ENCODE assay signal across 1 cellular context in the genomic region with DNA sequence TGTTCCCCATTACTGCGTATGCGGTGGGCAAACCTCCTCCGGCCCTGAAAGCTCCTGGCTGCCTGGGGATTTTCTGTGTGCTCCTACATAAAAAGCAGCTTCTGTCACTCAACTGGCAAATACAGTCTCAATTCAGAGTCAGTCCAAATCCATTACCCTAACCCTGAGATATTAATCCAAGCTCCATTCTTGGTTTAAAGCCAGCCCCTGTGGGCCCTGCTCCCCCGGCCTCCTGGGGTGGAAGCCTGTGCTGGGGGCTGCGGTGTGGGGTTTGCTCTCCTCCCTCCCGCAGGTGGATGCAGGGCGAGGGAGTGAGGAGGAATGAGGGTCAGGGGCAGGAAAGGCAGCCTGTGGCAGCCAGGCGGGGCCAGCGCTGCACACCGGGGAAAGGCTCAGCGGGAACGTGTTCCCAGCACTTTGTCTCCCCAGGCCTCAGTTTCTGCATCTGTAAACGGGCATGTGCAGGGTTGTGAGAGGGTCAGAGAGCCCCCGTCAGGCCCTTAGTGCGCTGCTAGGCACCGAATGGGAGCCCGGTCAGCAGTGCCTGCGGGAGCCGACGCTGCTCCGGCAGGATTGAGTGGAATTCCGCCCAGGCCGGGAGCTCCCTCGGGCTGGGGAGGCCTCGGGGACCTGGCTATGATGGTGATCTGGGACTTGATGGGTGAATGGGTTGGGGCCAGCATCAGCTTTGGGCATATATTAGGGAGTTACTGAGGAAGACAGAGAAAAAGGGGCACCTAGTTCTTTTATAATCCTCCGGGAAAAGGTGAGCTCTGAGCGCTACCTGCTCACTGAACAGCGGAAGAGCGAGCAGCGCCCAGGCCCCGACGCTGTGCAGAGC.
TF ChIP-seq lines count a peak whose summit lies in the region.

No MANE protein-coding gene starts in this region.

TF ChIP-seq in HepG2, 621 proteins besides CTCF, POLR2A, EP300 and RAD21 (continued from another document and continues in another):
- TF ChIP-seq HMGXB4 (CRISPR knock-in tag; IDR thresholded peaks at IDR 0.05; ENCODE audit: borderline replicate concordance in 1 of 2, low read depth in 1 of 2) (peak in 1 of 2 experiments; percentile 63; a peak in 2 of 4 replicates), JUND (CRISPR knock-in tag; IDR thresholded peaks at IDR 0.05) (no peak), CSRNP1 (CRISPR knock-in tag; IDR thresholded peaks at IDR 0.05) (0 out of 2 replicates have a peak, but pooled peaks have one; percentile 22), NKX3-1 (CRISPR knock-in tag; IDR thresholded peaks at IDR 0.05) (no peak), ZNF552 (CRISPR knock-in tag; IDR thresholded peaks at IDR 0.05; ENCODE audit: borderline replicate concordance) (no peak), ZSCAN21 (CRISPR knock-in tag; IDR thresholded peaks at IDR 0.05; ENCODE audit: borderline replicate concordance) (no peak), ISX (CRISPR knock-in tag; conservative IDR thresholded peaks at IDR 0.05) (no peak), TAF1 (CRISPR knock-in tag; IDR thresholded peaks at IDR 0.05) (peak; percentile 20; the same call in 1 of the 2 replicates), ZNF773 (CRISPR knock-in tag; IDR thresholded peaks at IDR 0.05; ENCODE audit: borderline replicate concordance) (no peak), KDM5B (CRISPR knock-in tag; IDR thresholded peaks at IDR 0.05; ENCODE audit: borderline replicate concordance) (peak; percentile 78; the same call in 1 of the 2 replicates), JARID2 (CRISPR knock-in tag; IDR thresholded peaks at IDR 0.05; ENCODE audit: insufficient replicate concordance) (no peak), CCAR2 (optimal IDR thresholded peaks at IDR 0.05; ENCODE audit: low read depth, low read length) (no peak), ZNF619 (CRISPR knock-in tag; IDR thresholded peaks at IDR 0.05) (no peak), DNMT3B (CRISPR knock-in tag; conservative IDR thresholded peaks at IDR 0.05) (no peak), HNRNPLL (IDR thresholded peaks at IDR 0.05; ENCODE audit: low read depth, low read length, poor library complexity, severe bottlenecking) (peak; percentile 70), ASH2L (IDR thresholded peaks at IDR 0.05; ENCODE audit: insufficient read length, low read depth, low read length) (no peak), ZNF792 (CRISPR knock-in tag; IDR thresholded peaks at IDR 0.05) (peak; percentile 32; the same call in 1 of the 2 replicates), BORCS8-MEF2B (CRISPR knock-in tag; IDR thresholded peaks at IDR 0.05) (0 out of 2 replicates have a peak, but pooled peaks have one; percentile 36), XBP1 (CRISPR knock-in tag; IDR thresholded peaks at IDR 0.05) (no peak), ZNF737 (CRISPR knock-in tag; IDR thresholded peaks at IDR 0.05; ENCODE audit: borderline replicate concordance) (no peak), PBX2 (CRISPR knock-in tag; IDR thresholded peaks at IDR 0.05) (no peak), ZBED4 (CRISPR knock-in tag; IDR thresholded peaks at IDR 0.05; ENCODE audit: borderline replicate concordance) (no peak)
- TF ChIP-seq, protein P1, sequence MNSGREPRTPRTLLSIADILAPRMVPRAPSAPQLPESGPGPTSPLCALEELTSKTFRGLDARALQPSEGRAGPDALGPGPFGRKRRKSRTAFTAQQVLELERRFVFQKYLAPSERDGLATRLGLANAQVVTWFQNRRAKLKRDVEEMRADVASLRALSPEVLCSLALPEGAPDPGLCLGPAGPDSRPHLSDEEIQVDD (CRISPR knock-in tag; IDR thresholded peaks at IDR 0.05; ENCODE audit: borderline replicate concordance), result no peak
- TF ChIP-seq, protein P2, sequence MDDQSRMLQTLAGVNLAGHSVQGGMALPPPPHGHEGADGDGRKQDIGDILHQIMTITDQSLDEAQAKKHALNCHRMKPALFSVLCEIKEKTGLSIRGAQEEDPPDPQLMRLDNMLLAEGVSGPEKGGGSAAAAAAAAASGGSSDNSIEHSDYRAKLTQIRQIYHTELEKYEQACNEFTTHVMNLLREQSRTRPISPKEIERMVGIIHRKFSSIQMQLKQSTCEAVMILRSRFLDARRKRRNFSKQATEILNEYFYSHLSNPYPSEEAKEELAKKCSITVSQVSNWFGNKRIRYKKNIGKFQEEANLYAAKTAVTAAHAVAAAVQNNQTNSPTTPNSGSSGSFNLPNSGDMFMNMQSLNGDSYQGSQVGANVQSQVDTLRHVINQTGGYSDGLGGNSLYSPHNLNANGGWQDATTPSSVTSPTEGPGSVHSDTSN (CRISPR knock-in tag; IDR thresholded peaks at IDR 0.05; ENCODE audit: borderline replicate concordance), result no peak
- TF ChIP-seq, protein P3, sequence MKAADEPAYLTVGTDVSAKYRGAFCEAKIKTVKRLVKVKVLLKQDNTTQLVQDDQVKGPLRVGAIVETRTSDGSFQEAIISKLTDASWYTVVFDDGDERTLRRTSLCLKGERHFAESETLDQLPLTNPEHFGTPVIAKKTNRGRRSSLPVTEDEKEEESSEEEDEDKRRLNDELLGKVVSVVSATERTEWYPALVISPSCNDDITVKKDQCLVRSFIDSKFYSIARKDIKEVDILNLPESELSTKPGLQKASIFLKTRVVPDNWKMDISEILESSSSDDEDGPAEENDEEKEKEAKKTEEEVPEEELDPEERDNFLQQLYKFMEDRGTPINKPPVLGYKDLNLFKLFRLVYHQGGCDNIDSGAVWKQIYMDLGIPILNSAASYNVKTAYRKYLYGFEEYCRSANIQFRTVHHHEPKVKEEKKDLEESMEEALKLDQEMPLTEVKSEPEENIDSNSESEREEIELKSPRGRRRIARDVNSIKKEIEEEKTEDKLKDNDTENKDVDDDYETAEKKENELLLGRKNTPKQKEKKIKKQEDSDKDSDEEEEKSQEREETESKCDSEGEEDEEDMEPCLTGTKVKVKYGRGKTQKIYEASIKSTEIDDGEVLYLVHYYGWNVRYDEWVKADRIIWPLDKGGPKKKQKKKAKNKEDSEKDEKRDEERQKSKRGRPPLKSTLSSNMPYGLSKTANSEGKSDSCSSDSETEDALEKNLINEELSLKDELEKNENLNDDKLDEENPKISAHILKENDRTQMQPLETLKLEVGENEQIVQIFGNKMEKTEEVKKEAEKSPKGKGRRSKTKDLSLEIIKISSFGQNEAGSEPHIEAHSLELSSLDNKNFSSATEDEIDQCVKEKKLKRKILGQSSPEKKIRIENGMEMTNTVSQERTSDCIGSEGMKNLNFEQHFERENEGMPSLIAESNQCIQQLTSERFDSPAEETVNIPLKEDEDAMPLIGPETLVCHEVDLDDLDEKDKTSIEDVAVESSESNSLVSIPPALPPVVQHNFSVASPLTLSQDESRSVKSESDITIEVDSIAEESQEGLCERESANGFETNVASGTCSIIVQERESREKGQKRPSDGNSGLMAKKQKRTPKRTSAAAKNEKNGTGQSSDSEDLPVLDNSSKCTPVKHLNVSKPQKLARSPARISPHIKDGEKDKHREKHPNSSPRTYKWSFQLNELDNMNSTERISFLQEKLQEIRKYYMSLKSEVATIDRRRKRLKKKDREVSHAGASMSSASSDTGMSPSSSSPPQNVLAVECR (CRISPR knock-in tag; IDR thresholded peaks at IDR 0.05; ENCODE audit: borderline replicate concordance), result peak; percentile 20; the same call in 1 of the 2 replicates
- TF ChIP-seq, protein P4, sequence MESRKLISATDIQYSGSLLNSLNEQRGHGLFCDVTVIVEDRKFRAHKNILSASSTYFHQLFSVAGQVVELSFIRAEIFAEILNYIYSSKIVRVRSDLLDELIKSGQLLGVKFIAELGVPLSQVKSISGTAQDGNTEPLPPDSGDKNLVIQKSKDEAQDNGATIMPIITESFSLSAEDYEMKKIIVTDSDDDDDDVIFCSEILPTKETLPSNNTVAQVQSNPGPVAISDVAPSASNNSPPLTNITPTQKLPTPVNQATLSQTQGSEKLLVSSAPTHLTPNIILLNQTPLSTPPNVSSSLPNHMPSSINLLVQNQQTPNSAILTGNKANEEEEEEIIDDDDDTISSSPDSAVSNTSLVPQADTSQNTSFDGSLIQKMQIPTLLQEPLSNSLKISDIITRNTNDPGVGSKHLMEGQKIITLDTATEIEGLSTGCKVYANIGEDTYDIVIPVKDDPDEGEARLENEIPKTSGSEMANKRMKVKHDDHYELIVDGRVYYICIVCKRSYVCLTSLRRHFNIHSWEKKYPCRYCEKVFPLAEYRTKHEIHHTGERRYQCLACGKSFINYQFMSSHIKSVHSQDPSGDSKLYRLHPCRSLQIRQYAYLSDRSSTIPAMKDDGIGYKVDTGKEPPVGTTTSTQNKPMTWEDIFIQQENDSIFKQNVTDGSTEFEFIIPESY (CRISPR knock-in tag; IDR thresholded peaks at IDR 0.05), result peak; percentile 49; the same call in 1 of the 2 replicates
- TF ChIP-seq, protein P5, sequence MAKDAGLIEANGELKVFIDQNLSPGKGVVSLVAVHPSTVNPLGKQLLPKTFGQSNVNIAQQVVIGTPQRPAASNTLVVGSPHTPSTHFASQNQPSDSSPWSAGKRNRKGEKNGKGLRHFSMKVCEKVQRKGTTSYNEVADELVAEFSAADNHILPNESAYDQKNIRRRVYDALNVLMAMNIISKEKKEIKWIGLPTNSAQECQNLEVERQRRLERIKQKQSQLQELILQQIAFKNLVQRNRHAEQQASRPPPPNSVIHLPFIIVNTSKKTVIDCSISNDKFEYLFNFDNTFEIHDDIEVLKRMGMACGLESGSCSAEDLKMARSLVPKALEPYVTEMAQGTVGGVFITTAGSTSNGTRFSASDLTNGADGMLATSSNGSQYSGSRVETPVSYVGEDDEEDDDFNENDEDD (CRISPR knock-in tag; IDR thresholded peaks at IDR 0.05; ENCODE audit: borderline replicate concordance), result no peak
